20 cellular contexts compared by ENCODE assay signal in genomic region chr5:181005791-181006190, GRCh38. TPM values are rescaled to one million over a fixed set of nuclear protein-coding genes. Genes with fewer than 3 reads are reported as not detected.
DNase-seq lines count a peak whose midpoint lies in the region; ATAC-seq, FAIRE-seq and TF ChIP-seq lines count a peak whose summit lies in the region.
"Had no signal": no experiment of that assay in that cellular context is flagged by ENCODE, and none has a peak within 500 bp of the region (broad histone marks: within the 10 kb centered on the region; RNA-seq: fewer than 3 reads in every experiment).

No MANE protein-coding gene starts in this region.

- no peaks in the 10 kb centered on the region for H3K9me3 ChIP-seq in K562 (replicated peaks; ENCODE audit: control insufficient read depth, insufficient read depth, low read depth, low read length)
- H3K9me3 ChIP-seq in Karpas-422 (ENCODE audit: low read length) = no peaks in the 10 kb centered on the region

- no peaks in the 10 kb centered on the region for H3K9me1 ChIP-seq in K562 (ENCODE audit: control insufficient read depth, insufficient read depth, low read length)

- in situ Hi-C loops in K562 (cut with MboI) = loop anchor here (5.0 kb wide), 1 partner anchor 63 kb away; no protein-coding TSS in a partner anchor

- WGBS in K562 (ENCODE audit: insufficient coverage, low coverage, missing lambda C conversion rate) = 63% methylated on average over 8 of the region's 9 CpGs

- H3K4me1 Mint-ChIP-seq in activated T-cell treated with anti-CD3 and anti-CD28 coated beads, Interleukin-2, amount 50 U/mL, for 4 hours (ENCODE audit: low read depth) = no peaks in the 10 kb centered on the region
- H3K4me1 Mint-ChIP-seq: CD4-positive, alpha-beta memory T cell had no signal

- no peaks in the 10 kb centered on the region for H3K36me3 Mint-ChIP-seq in activated T-cell treated with anti-CD3 and anti-CD28 coated beads, Interleukin-2, amount 50 U/mL, for 4 hours (ENCODE audit: insufficient read depth)
- H3K36me3 Mint-ChIP-seq: CD4-positive, alpha-beta memory T cell had no signal

- H3K4me3 ChIP-seq in H7 (ENCODE audit: insufficient read depth, low read depth, low read length) (no peak overlapping the region), K562 (no peak overlapping the region), Karpas-422 (ENCODE audit: low read length) (no peak overlapping the region)
- H3K4me3 ChIP-seq: GM12878 had no signal

- H3K9ac ChIP-seq in K562 (ENCODE audit: insufficient read depth in 1 of 2, low read depth in 2 of 2, low read length in 2 of 2) = no peak overlapping the region
- H3K9ac ChIP-seq in Karpas-422 (ENCODE audit: low read length) = no peak overlapping the region

- no peak for TF ChIP-seq RAD21 in K562 (CRISPR knock-in tag; conservative IDR thresholded peaks at IDR 0.05 in 1 of 2, IDR thresholded peaks at IDR 0.05 in 1 of 2)

- no peaks in the 10 kb centered on the region for H4K20me1 ChIP-seq in K562 (replicated peaks; ENCODE audit: control insufficient read depth, insufficient read depth, low read length)
- H4K20me1 ChIP-seq in Karpas-422 (ENCODE audit: insufficient read depth, low read depth, low read length) = no peaks in the 10 kb centered on the region

- no peak for TF ChIP-seq CTCF in K562 (IDR thresholded peaks at IDR 0.05 in 2 of 3, conservative IDR thresholded peaks at IDR 0.05 in 1 of 3; ENCODE audit: insufficient read depth in 2 of 3, low read depth in 1 of 3, low read length in 3 of 3)

- H2AFZ ChIP-seq in K562 (ENCODE audit: low read depth, low read length) (no peak overlapping the region), Karpas-422 (ENCODE audit: low read length) (no peak overlapping the region)

- CTCF ChIA-PET in K562 (lab: Yijun Ruan, JAX; ENCODE audit: low intra/inter-chr PET ratio) = no interaction called here

- TF ChIP-seq POLR2A in K562 (conservative IDR thresholded peaks at IDR 0.05) = no peak

- H3K27me3 ChIP-seq in H7 (ENCODE audit: control insufficient read depth, insufficient read depth, low read length) = no peaks in the 10 kb centered on the region
- no peaks in the 10 kb centered on the region for H3K27me3 ChIP-seq in K562 (ENCODE audit: control insufficient read depth in 2 of 2, insufficient read depth in 2 of 2, low read length in 2 of 2)
- H3K27me3 ChIP-seq in Karpas-422 (ENCODE audit: low read length) = no peaks in the 10 kb centered on the region

- no TSS peak for BruUV-seq in K562 (replicated peaks; lab: Mats Ljungman, UMichigan)

- intact Hi-C loops in K562 (cut with micrococcal nuclease) = loop anchor here (10.0 kb wide), 1 partner anchor 61 kb away; no protein-coding TSS in a partner anchor

- no peak for ATAC-seq in K562
- ATAC-seq in activated T-cell treated with anti-CD3 and anti-CD28 coated beads, Interleukin-2, amount 50 U/mL, for 4 hours = no peak
- ATAC-seq: GM12878, HCT116 had no signal

- TF ChIP-seq EP300 in K562 (IDR thresholded peaks at IDR 0.05; ENCODE audit: low read length) = no peak

- H3K4me1 ChIP-seq in K562 (replicated peaks in 1 of 2; ENCODE audit: control insufficient read depth in 2 of 2, insufficient read depth in 2 of 2, low read length in 2 of 2) (peaks cover 5 to 6% of the 10 kb centered on the region in 2 experiments; a peak in 2 of 5 replicates), Karpas-422 (ENCODE audit: low read length) (no peaks in the 10 kb centered on the region)

- H3K36me3 ChIP-seq in H7 (replicated peaks; ENCODE audit: control insufficient read depth, insufficient read depth, low read length) = no peaks in the 10 kb centered on the region
- no peaks in the 10 kb centered on the region for H3K36me3 ChIP-seq in K562 (ENCODE audit: control insufficient read depth, insufficient read depth, low read length)
- H3K36me3 ChIP-seq in Karpas-422 (ENCODE audit: insufficient read depth, low read length) = no peaks in the 10 kb centered on the region

- POLR2A ChIA-PET in K562 (lab: Yijun Ruan, JAX) = interaction anchor here (1.1 kb wide), 1 partner anchor 63 kb away, joined by 6 read pairs; no protein-coding TSS in a partner anchor

- FAIRE-seq in K562 (lab: Jason Lieb, UNC) = no peak
- FAIRE-seq: G401.6, GM12878, H1 had no signal

- no peaks in the 10 kb centered on the region for H3K9me3 Mint-ChIP-seq in activated T-cell treated with anti-CD3 and anti-CD28 coated beads, Interleukin-2, amount 50 U/mL, for 4 hours
- H3K9me3 Mint-ChIP-seq: CD4-positive, alpha-beta memory T cell had no signal

- H3K79me2 ChIP-seq in K562 (ENCODE audit: control insufficient read depth, insufficient read depth, low read length) = no peaks in the 10 kb centered on the region; the same call in 2 of the 3 replicates
- H3K79me2 ChIP-seq in Karpas-422 (ENCODE audit: low read length) = no peaks in the 10 kb centered on the region

- no peaks in the 10 kb centered on the region for H3K9me2 ChIP-seq in Karpas-422 (replicated peaks; ENCODE audit: insufficient read depth, low read length)

- H3K4me3 Mint-ChIP-seq in activated T-cell treated with anti-CD3 and anti-CD28 coated beads, Interleukin-2, amount 50 U/mL, for 4 hours = no peak overlapping the region
- H3K4me3 Mint-ChIP-seq: CD4-positive, alpha-beta memory T cell; H9 had no signal

- DNase-seq in H7 (peak; percentile 28), K562 (ENCODE audit: extremely low read depth in 1 of 4, low spot score in 3 of 4) (peak in 3 of 4 experiments; percentile 1 to 3 (median 2)), iPS-NIHi7 (ENCODE audit: extremely low spot score) (peak; percentile 18), Karpas-422 (no peak), cerebellar nuclear complex (lab: John Stamatoyannopoulos, UW) (no peak)
- DNase-seq in activated T-cell treated with anti-CD3 and anti-CD28 coated beads, Interleukin-2, amount 50 U/mL, for 4 hours = no peak
- DNase-seq: C1 segment of cervical spinal cord; Calu3; CD4-positive, alpha-beta memory T cell; COR-L47; DMS153; DND-41; H9 had no signal

- H3K4me2 ChIP-seq in K562 (ENCODE audit: insufficient read depth, low read length) = no peak overlapping the region
- H3K4me2 ChIP-seq in Karpas-422 (ENCODE audit: low read depth, low read length, poor library complexity, severe bottlenecking) = no peak overlapping the region

- no peak overlapping the region for H3K27ac ChIP-seq in K562 (ENCODE audit: extremely low read depth, low read depth, low read length)
- H3K27ac ChIP-seq in Karpas-422 (ENCODE audit: low read length) = no peak overlapping the region

- H3K27me3 Mint-ChIP-seq in activated T-cell treated with anti-CD3 and anti-CD28 coated beads, Interleukin-2, amount 50 U/mL, for 4 hours (ENCODE audit: low read depth) = peaks cover 6% of the 10 kb centered on the region

TF ChIP-seq in K562, 482 proteins besides CTCF, POLR2A, EP300 and RAD21 (continues in another document):
- no peak for TF ChIP-seq CBX1 (IDR thresholded peaks at IDR 0.05; ENCODE audit: low read depth)
- no peak for TF ChIP-seq NR1H2 (CRISPR knock-in tag; IDR thresholded peaks at IDR 0.05)
- TF ChIP-seq GATA2 (CRISPR knock-in tag; IDR thresholded peaks at IDR 0.05) = no peak

RNA-seq across cellular contexts. Expression of gene BTNL3, which starts 17.1 kb away (rescaled TPM):
- total RNA-seq in H7 (2014; rRNA removed; shearing (Covaris generic)) = not detected in 2 replicates
- not detected in 2 replicates for total RNA-seq in K562 (2011; cell fraction: chromatin; rRNA removed; ENCODE audit: low replicate concordance)
- total RNA-seq in K562 (2011; cell fraction: nucleolus; rRNA removed) = not detected in 2 replicates
- total RNA-seq in K562 (2011; cell fraction: nucleoplasm; rRNA removed) = not detected in 2 replicates
- total RNA-seq in K562 (2014; rRNA removed) (0.20 TPM in 1 of 2 replicates, not detected in the other), K562 (2014; rRNA removed; fragmentation: Illumina TruSeq; extraction: Trizol) (0.10 TPM in 1 of 2 replicates, not detected in the other), K562 (2015; rRNA removed; fragmentation: Illumina TruSeq; extraction: Trizol) (0.04 TPM in 1 of 2 replicates, not detected in the other), K562 (2021) (not detected in 2 replicates)
- polyA plus RNA-seq in K562 (2011; rRNA removed) (0.03 TPM in 1 of 2 replicates, not detected in the other), K562 (2014; fragmentation: Illumina TruSeq; extraction: Trizol) (0.10 and 0.13 TPM in 2 replicates), K562 (2014; fragmentation: Nextera tagmentation; extraction: Ambion mirVana) (under 1 TPM in 1 of 2 experiments, not detected in 1; 0.03 TPM), K562 (2014; rRNA removed) (0.13 and 0.44 TPM in 2 replicates)
- not detected in 2 replicates for polyA plus RNA-seq in K562 (2011; cell fraction: cytosol; rRNA removed)
- polyA plus RNA-seq in K562 (2011; cell fraction: nucleus; rRNA removed) = 0.04 TPM in 1 of 2 replicates, not detected in the other
- polyA plus RNA-seq in K562 (2012) = 0.23 and 0.25 TPM in 2 replicates
- 0.14 TPM in 1 of 2 replicates, not detected in the other for polyA minus RNA-seq in K562 (2011; rRNA and poly(A)+ RNA removed)
- polyA minus RNA-seq in K562 (2011; cell fraction: cytosol; rRNA and poly(A)+ RNA removed) = not detected in 2 replicates
- not detected in 2 replicates for polyA minus RNA-seq in K562 (2011; cell fraction: nucleus; rRNA and poly(A)+ RNA removed)
- total RNA-seq in Karpas-422 (2014; rRNA removed; shearing (Covaris generic); ENCODE audit: low replicate concordance) = not detected in 2 replicates
- total RNA-seq in activated T-cell treated with anti-CD3 and anti-CD28 coated beads, Interleukin-2, amount 50 U/mL, for 4 hours = not detected
- total RNA-seq: A172; A673; Calu3; CD4-positive, alpha-beta memory T cell; GM12878; H1; H9 had no signal
- polyA plus RNA-seq: BJ; CD4-positive, alpha-beta memory T cell; H1 had no signal

RNA-seq across cellular contexts. Expression of gene BTNL9, which starts 34.3 kb away (rescaled TPM):
- total RNA-seq in H7 (2014; rRNA removed; shearing (Covaris generic)) = 0.31 and 1.1 TPM in 2 replicates
- 237 and 332 TPM in 2 replicates for total RNA-seq in K562 (2011; cell fraction: chromatin; rRNA removed; ENCODE audit: low replicate concordance)
- total RNA-seq in K562 (2011; cell fraction: nucleolus; rRNA removed) = 194 and 284 TPM in 2 replicates
- total RNA-seq in K562 (2011; cell fraction: nucleoplasm; rRNA removed) = 242 and 248 TPM in 2 replicates
- 39.4 and 46.8 TPM in 2 replicates for total RNA-seq in K562 (2014; rRNA removed)
- total RNA-seq in K562 (2014; rRNA removed; fragmentation: Illumina TruSeq; extraction: Trizol) = 17.1 and 18.5 TPM in 2 replicates
- 29.4 and 29.6 TPM in 2 replicates for total RNA-seq in K562 (2015; rRNA removed; fragmentation: Illumina TruSeq; extraction: Trizol)
- total RNA-seq in K562 (2021) = 42.7 and 50.7 TPM in 2 replicates
- 18.9 and 25.6 TPM in 2 replicates for polyA plus RNA-seq in K562 (2011; rRNA removed)
- polyA plus RNA-seq in K562 (2011; cell fraction: cytosol; rRNA removed) = 13.6 and 19.3 TPM in 2 replicates
- 99.2 and 210 TPM in 2 replicates for polyA plus RNA-seq in K562 (2011; cell fraction: nucleus; rRNA removed)
- 62.1 and 65.7 TPM in 2 replicates for polyA plus RNA-seq in K562 (2012)
- polyA plus RNA-seq in K562 (2014; fragmentation: Illumina TruSeq; extraction: Trizol) = 32.7 and 35.3 TPM in 2 replicates
- 1 to 10 TPM; 3.7 to 3.9 TPM for polyA plus RNA-seq in K562 (2014; fragmentation: Nextera tagmentation; extraction: Ambion mirVana)
- polyA plus RNA-seq in K562 (2014; rRNA removed) = 86.7 and 88.7 TPM in 2 replicates
- polyA minus RNA-seq in K562 (2011; rRNA and poly(A)+ RNA removed) = 6.0 and 15.6 TPM in 2 replicates
- polyA minus RNA-seq in K562 (2011; cell fraction: cytosol; rRNA and poly(A)+ RNA removed) = 7.2 and 20.7 TPM in 2 replicates
- 54.0 and 85.9 TPM in 2 replicates for polyA minus RNA-seq in K562 (2011; cell fraction: nucleus; rRNA and poly(A)+ RNA removed)
- total RNA-seq in Karpas-422 (2014; rRNA removed; shearing (Covaris generic); ENCODE audit: low replicate concordance) = 1.3 TPM in 1 of 2 replicates, not detected in the other
- under 1 TPM in 2 of 3 donors, not detected in 1; 0.13 to 0.35 TPM for total RNA-seq in activated T-cell treated with anti-CD3 and anti-CD28 coated beads, Interleukin-2, amount 50 U/mL, for 4 hours
- total RNA-seq: A172; A673; CD4-positive, alpha-beta memory T cell had no signal
- polyA plus RNA-seq: BJ; CD4-positive, alpha-beta memory T cell had no signal

Comparison
In these comparisons a context has a peak if more than half of its experiments do, and no peak if none do; other contexts are left out.
1. DNase-seq: peak in H7 (single experiment), K562 (3 of 4) and iPS-NIHi7 (single experiment); none in Karpas-422 (single experiment), cerebellar nuclear complex (0 of 2) and activated T-cell treated with anti-CD3 and anti-CD28 coated beads, Interleukin-2, amount 50 U/mL, for 4 hours (single experiment).